In the genomic region with DNA sequence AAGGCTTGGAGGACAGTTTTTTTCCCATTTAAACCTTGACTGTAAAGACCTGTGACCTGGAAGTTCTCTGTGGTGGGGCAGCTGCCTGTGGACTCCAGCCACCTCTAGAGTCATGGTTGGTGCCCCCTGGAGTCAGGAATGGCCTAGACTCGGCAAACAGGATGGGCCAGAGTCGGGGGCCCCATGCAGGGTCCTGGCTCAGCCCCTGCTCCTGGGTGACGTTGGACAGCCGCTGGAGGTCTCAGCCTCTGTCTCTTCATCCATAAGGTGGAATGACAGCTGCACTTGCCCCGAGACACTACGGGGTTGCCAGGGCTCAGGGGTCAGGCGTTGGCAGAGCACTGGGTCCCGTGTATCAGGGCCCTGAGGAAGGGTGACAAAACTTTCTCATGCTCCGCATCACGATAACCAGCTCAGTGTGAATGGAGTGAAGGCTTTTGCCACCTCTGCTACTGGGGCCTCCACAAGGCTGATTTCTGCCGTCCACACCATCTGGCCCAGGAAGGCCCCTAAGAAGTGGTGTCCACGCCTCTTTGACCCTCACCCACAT, we compare ENCODE assay signal across 31 cellular contexts.
"Had no signal": no experiment of that assay in that cellular context is flagged by ENCODE, and none has a peak within 500 bp of the region (broad histone marks: within the 10 kb centered on the region; RNA-seq: fewer than 3 reads in every experiment).

No MANE protein-coding gene starts in this region.

- H3K27me3 Mint-ChIP-seq: activated CD4-positive, alpha-beta memory T cell treated with anti-CD3 and anti-CD28 coated beads, Interleukin-2, amount 10 ng/mL, durations not matched to agents 7 days and 5 days; activated CD8-positive, alpha-beta memory T cell treated with anti-CD3 and anti-CD28 coated beads, Interleukin-2, amount 10 ng/mL, durations not matched to agents 7 days and 5 days; activated naive CD8-positive, alpha-beta T cell; activated naive CD8-positive, alpha-beta T cell treated with anti-CD3 and anti-CD28 coated beads, Interleukin-2, amount 50 U/mL, for 24 hours; T-helper 17 cell had no signal

- H3K4me3 Mint-ChIP-seq: activated CD4-positive, alpha-beta memory T cell treated with anti-CD3 and anti-CD28 coated beads, Interleukin-2, amount 10 ng/mL, durations not matched to agents 7 days and 5 days; activated CD8-positive, alpha-beta memory T cell treated with anti-CD3 and anti-CD28 coated beads, Interleukin-2, amount 10 ng/mL, durations not matched to agents 7 days and 5 days; activated naive CD4-positive, alpha-beta T cell treated with anti-CD3 and anti-CD28 coated beads, Interleukin-2, amount 10 ng/mL, durations not matched to agents 7 days and 5 days; activated naive CD8-positive, alpha-beta T cell; activated naive CD8-positive, alpha-beta T cell treated with anti-CD3 and anti-CD28 coated beads, Interleukin-2, amount 50 U/mL, for 24 hours; T-cell; T-helper 17 cell had no signal

- ATAC-seq: activated CD8-positive, alpha-beta memory T cell treated with anti-CD3 and anti-CD28 coated beads, Interleukin-2, amount 10 ng/mL, durations not matched to agents 7 days and 5 days; activated naive CD8-positive, alpha-beta T cell treated with anti-CD3 and anti-CD28 coated beads, Interleukin-2, amount 50 U/mL, for 24 hours; SK-N-SH treated with all-trans-retinoic acid at 6 μM for 48 hours; T-cell; T-helper 17 cell had no signal

- H3K4me3 ChIP-seq: Peyer's patch had no signal

- H3K9me3 Mint-ChIP-seq: activated naive CD8-positive, alpha-beta T cell treated with anti-CD3 and anti-CD28 coated beads, Interleukin-2, amount 50 U/mL, for 24 hours; T-cell had no signal

- DNase-seq: activated CD4-positive, alpha-beta memory T cell treated with anti-CD3 and anti-CD28 coated beads, Interleukin-2, amount 10 ng/mL, durations not matched to agents 7 days and 5 days; activated CD4-positive, alpha-beta T cell treated with anti-CD3 and anti-CD28 coated beads for 1 hour; activated CD4-positive, alpha-beta T cell treated with anti-CD3 and anti-CD28 coated beads for 48 hours; activated CD4-positive, CD25-positive, alpha-beta regulatory T cell; activated CD8-positive, alpha-beta memory T cell treated with anti-CD3 and anti-CD28 coated beads for 24 hours; activated CD8-positive, alpha-beta memory T cell treated with anti-CD3 and anti-CD28 coated beads, Interleukin-2, amount 10 ng/mL, durations not matched to agents 7 days and 5 days; activated CD8-positive, alpha-beta memory T cell treated with anti-CD3 and anti-CD28 coated beads, Interleukin-2, amount 50 U/mL, for 48 hours; activated effector memory CD4-positive, alpha-beta T cell treated with Interleukin-2 at 50 U/mL for 16 hours; activated naive CD4-positive, alpha-beta T cell treated with anti-CD3 and anti-CD28 coated beads, Interleukin-2, amount 10 ng/mL, durations not matched to agents 7 days and 5 days; activated naive CD8-positive, alpha-beta T cell treated with anti-CD3 and anti-CD28 coated beads, Interleukin-2, amount 50 U/mL, for 24 hours; activated T-cell treated with anti-CD3 and anti-CD28 coated beads, Interleukin-2, amount 50 U/mL, for 48 hours; anterior cingulate cortex; brain microvascular endothelial cell; central memory CD4-positive, alpha-beta T cell; Karpas-422; NCI-H1105; NCI-H1436; NCI-H1694; NCI-H1930; NCI-H2081 treated with DMSO at 0.1 percent for 48 hours; NCI-H345; NCI-H524 treated with DMSO at 0.1 percent for 48 hours; Peyer's patch; RPMI8226; SIG-M5; T-cell; T-helper 9 cell; WERI-Rb-1 had no signal

- H3K27ac ChIP-seq: brain microvascular endothelial cell, Peyer's patch, WERI-Rb-1 had no signal

- H3K27ac Mint-ChIP-seq: activated CD4-positive, alpha-beta memory T cell treated with anti-CD3 and anti-CD28 coated beads, Interleukin-2, amount 10 ng/mL, durations not matched to agents 7 days and 5 days; activated CD8-positive, alpha-beta memory T cell treated with anti-CD3 and anti-CD28 coated beads, Interleukin-2, amount 10 ng/mL, durations not matched to agents 7 days and 5 days; activated naive CD4-positive, alpha-beta T cell treated with anti-CD3 and anti-CD28 coated beads, Interleukin-2, amount 10 ng/mL, durations not matched to agents 7 days and 5 days; activated naive CD8-positive, alpha-beta T cell; activated naive CD8-positive, alpha-beta T cell treated with anti-CD3 and anti-CD28 coated beads, Interleukin-2, amount 50 U/mL, for 24 hours; T-cell had no signal

- H3K4me1 Mint-ChIP-seq: activated CD4-positive, alpha-beta memory T cell treated with anti-CD3 and anti-CD28 coated beads, Interleukin-2, amount 10 ng/mL, durations not matched to agents 7 days and 5 days; activated CD8-positive, alpha-beta memory T cell treated with anti-CD3 and anti-CD28 coated beads, Interleukin-2, amount 10 ng/mL, durations not matched to agents 7 days and 5 days; activated naive CD8-positive, alpha-beta T cell treated with anti-CD3 and anti-CD28 coated beads, Interleukin-2, amount 50 U/mL, for 24 hours; T-helper 17 cell had no signal

- H3K36me3 ChIP-seq: brain microvascular endothelial cell, Peyer's patch, WERI-Rb-1 had no signal

- H3K36me3 Mint-ChIP-seq: activated naive CD4-positive, alpha-beta T cell treated with anti-CD3 and anti-CD28 coated beads, Interleukin-2, amount 10 ng/mL, durations not matched to agents 7 days and 5 days; activated naive CD8-positive, alpha-beta T cell; T-cell had no signal

- H3K27me3 ChIP-seq: brain microvascular endothelial cell, Peyer's patch had no signal

- H3K9me3 ChIP-seq: Peyer's patch had no signal

- H3K4me1 ChIP-seq: Peyer's patch had no signal
